Comparison of ENCODE assay signal across 32 cellular contexts in genomic region chr13:28522871-28523270, GRCh38.
"Had no signal": no experiment of that assay in that cellular context is flagged by ENCODE, and none has a peak within 500 bp of the region (broad histone marks: within the 10 kb centered on the region; RNA-seq: fewer than 3 reads in every experiment).

No MANE protein-coding gene starts in this region.

- H3K9me3 ChIP-seq: adrenal gland, body of pancreas, esophagus squamous epithelium, gastroesophageal sphincter, heart right ventricle had no signal

- DNase-seq: activated B cell treated with CpG ODN at 0.5 μM for 24 hours; activated CD4-positive, alpha-beta memory T cell treated with anti-CD3 and anti-CD28 coated beads, Interleukin-2, amount 10 ng/mL, durations not matched to agents 7 days and 5 days; activated CD4-positive, alpha-beta T cell treated with anti-CD3 and anti-CD28 coated beads, Interleukin-2, amount 10 ng/mL, durations not matched to agents 7 days and 5 days; activated CD4-positive, alpha-beta T cell treated with anti-CD3 and anti-CD28 coated beads, Interleukin-2, amount 50 U/mL, for 4 hours; activated gamma-delta T cell; activated naive CD4-positive, alpha-beta T cell treated with Interleukin-2 at 50 U/mL for 16 hours; activated naive CD8-positive, alpha-beta T cell treated with anti-CD3 and anti-CD28 coated beads for 36 hours; activated naive CD8-positive, alpha-beta T cell treated with anti-CD3 and anti-CD28 coated beads, Interleukin-2, amount 50 U/mL, for 24 hours; activated T-cell treated with anti-CD3 and anti-CD28 coated beads, Interleukin-2, amount 50 U/mL, for 1 hour; activated T-cell treated with anti-CD3 and anti-CD28 coated beads, Interleukin-2, amount 50 U/mL, for 72 hours; adrenal gland; amygdala; aorta; body of pancreas; caudate nucleus; cortex of kidney; dermis blood vessel endothelial cell; effector CD4-positive, alpha-beta T cell; effector memory CD8-positive, alpha-beta T cell; erythroblast; esophagus squamous epithelium; foreskin melanocyte; heart right ventricle; T-helper 1 cell; T-helper 17 cell; T1000; WERI-Rb-1 had no signal

- H3K27ac Mint-ChIP-seq: activated B cell treated with CpG ODN at 0.5 μM for 24 hours; activated CD4-positive, alpha-beta memory T cell treated with anti-CD3 and anti-CD28 coated beads, Interleukin-2, amount 10 ng/mL, durations not matched to agents 7 days and 5 days; activated CD4-positive, alpha-beta T cell treated with anti-CD3 and anti-CD28 coated beads, Interleukin-2, amount 10 ng/mL, durations not matched to agents 7 days and 5 days; activated naive CD4-positive, alpha-beta T cell treated with anti-CD3 and anti-CD28 coated beads, Interleukin-2, amount 50 U/mL, for 24 hours; activated naive CD8-positive, alpha-beta T cell treated with anti-CD3 and anti-CD28 coated beads for 36 hours; activated T-cell treated with anti-CD3 and anti-CD28 coated beads, Interleukin-2, amount 50 U/mL, for 72 hours; effector memory CD8-positive, alpha-beta T cell; T-helper 17 cell; T-helper 2 cell treated with Interferon-gamma antibody and Interleukin-4, amounts not matched to agents 5 μg/mL and 100 μg/mL, for 36 hours had no signal

- H3K36me3 ChIP-seq: adrenal gland, esophagus squamous epithelium, gastroesophageal sphincter, heart right ventricle, WERI-Rb-1 had no signal

- H3K27ac ChIP-seq: adrenal gland, body of pancreas, esophagus squamous epithelium, gastroesophageal sphincter, heart right ventricle, WERI-Rb-1 had no signal

- H3K4me3 ChIP-seq: adrenal gland, body of pancreas, esophagus squamous epithelium, gastroesophageal sphincter, heart right ventricle had no signal

- H3K36me3 Mint-ChIP-seq: activated naive CD4-positive, alpha-beta T cell treated with anti-CD3 and anti-CD28 coated beads, Interleukin-2, amount 50 U/mL, for 24 hours; activated naive CD8-positive, alpha-beta T cell treated with anti-CD3 and anti-CD28 coated beads for 36 hours had no signal

- H3K4me1 ChIP-seq: adrenal gland, body of pancreas, esophagus squamous epithelium, gastroesophageal sphincter had no signal

- H3K4me1 Mint-ChIP-seq: activated naive CD4-positive, alpha-beta T cell treated with anti-CD3 and anti-CD28 coated beads, Interleukin-2, amount 50 U/mL, for 24 hours had no signal

- H3K4me3 Mint-ChIP-seq: activated B cell treated with CpG ODN at 0.5 μM for 24 hours; activated CD4-positive, alpha-beta memory T cell treated with anti-CD3 and anti-CD28 coated beads, Interleukin-2, amount 10 ng/mL, durations not matched to agents 7 days and 5 days; activated CD4-positive, alpha-beta T cell treated with anti-CD3 and anti-CD28 coated beads, Interleukin-2, amount 10 ng/mL, durations not matched to agents 7 days and 5 days; activated naive CD4-positive, alpha-beta T cell treated with anti-CD3 and anti-CD28 coated beads, Interleukin-2, amount 50 U/mL, for 24 hours; activated naive CD8-positive, alpha-beta T cell treated with anti-CD3 and anti-CD28 coated beads for 36 hours; activated naive CD8-positive, alpha-beta T cell treated with anti-CD3 and anti-CD28 coated beads, Interleukin-2, amount 50 U/mL, for 24 hours; effector memory CD8-positive, alpha-beta T cell; T-helper 17 cell; T-helper 2 cell treated with Interferon-gamma antibody and Interleukin-4, amounts not matched to agents 5 μg/mL and 100 μg/mL, for 36 hours had no signal

- H3K27me3 ChIP-seq: body of pancreas had no signal

- FAIRE-seq: colon had no signal

- ATAC-seq: activated CD4-positive, CD25-positive, alpha-beta regulatory T cell treated with anti-CD3 and anti-CD28 coated beads, Interleukin-2, amount 50 U/mL, for 24 hours; activated naive CD8-positive, alpha-beta T cell treated with anti-CD3 and anti-CD28 coated beads, Interleukin-2, amount 50 U/mL, for 24 hours; body of pancreas; effector memory CD8-positive, alpha-beta T cell; gastroesophageal sphincter; heart right ventricle; T-helper 17 cell had no signal

- H3K9me3 Mint-ChIP-seq: activated B cell treated with CpG ODN at 0.5 μM for 24 hours; activated CD4-positive, alpha-beta memory T cell treated with anti-CD3 and anti-CD28 coated beads, Interleukin-2, amount 10 ng/mL, durations not matched to agents 7 days and 5 days; activated CD4-positive, alpha-beta T cell treated with anti-CD3 and anti-CD28 coated beads, Interleukin-2, amount 10 ng/mL, durations not matched to agents 7 days and 5 days; activated naive CD4-positive, alpha-beta T cell treated with anti-CD3 and anti-CD28 coated beads, Interleukin-2, amount 50 U/mL, for 24 hours; activated naive CD8-positive, alpha-beta T cell treated with anti-CD3 and anti-CD28 coated beads for 36 hours; activated naive CD8-positive, alpha-beta T cell treated with anti-CD3 and anti-CD28 coated beads, Interleukin-2, amount 50 U/mL, for 24 hours; activated T-cell treated with anti-CD3 and anti-CD28 coated beads, Interleukin-2, amount 50 U/mL, for 72 hours; effector memory CD8-positive, alpha-beta T cell; T-helper 2 cell treated with Interferon-gamma antibody and Interleukin-4, amounts not matched to agents 5 μg/mL and 100 μg/mL, for 36 hours had no signal
